3 cellular contexts compared by ENCODE assay signal in the genomic region with DNA sequence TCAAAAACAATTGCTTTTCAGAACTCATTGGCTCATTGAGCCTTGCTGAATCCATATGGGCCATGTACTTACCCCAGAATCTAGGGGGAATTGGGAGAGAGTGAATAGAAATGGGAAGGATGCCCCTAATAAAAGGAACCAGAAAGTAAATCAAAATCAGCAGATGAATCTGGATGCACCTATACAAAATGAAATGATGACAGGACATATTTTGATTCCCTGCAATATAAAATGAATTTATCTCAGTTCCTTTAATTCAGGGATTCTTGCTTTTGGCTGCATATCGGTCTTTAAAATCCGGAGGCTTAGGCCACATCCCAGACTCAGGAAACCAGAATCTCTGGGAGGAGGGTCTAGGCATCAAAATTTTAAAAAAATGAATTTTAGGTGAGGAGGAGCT.
TF ChIP-seq lines count a peak whose summit lies in the region.

No MANE protein-coding gene starts in this region.

TF ChIP-seq in HepG2, 621 proteins besides CTCF, POLR2A, EP300 and RAD21:
- TF ChIP-seq PAWR (CRISPR knock-in tag; IDR thresholded peaks at IDR 0.05; ENCODE audit: borderline replicate concordance) (no peak), MAFK (conservative IDR thresholded peaks at IDR 0.05 in 1 of 2, IDR thresholded peaks at IDR 0.05 in 1 of 2; ENCODE audit: low read length in 2 of 2) (peak; percentile 53 to 58; a peak in 3 of 4 replicates), MAFF (IDR thresholded peaks at IDR 0.05; ENCODE audit: low read depth, low read length) (0 out of 2 replicates have a peak, but pooled peaks have one; percentile 42), ZNF232 (CRISPR knock-in tag; IDR thresholded peaks at IDR 0.05; ENCODE audit: borderline replicate concordance) (no peak), KAT8 (CRISPR knock-in tag; IDR thresholded peaks at IDR 0.05) (no peak), MYNN (CRISPR knock-in tag; IDR thresholded peaks at IDR 0.05; ENCODE audit: low read depth) (no peak)

TF ChIP-seq in A549, 52 proteins besides CTCF, POLR2A, EP300 and RAD21:
- peak; percentile 62 for TF ChIP-seq MAFK (IDR thresholded peaks at IDR 0.05; ENCODE audit: partially characterized antibody)
- TF ChIP-seq, protein P1, sequence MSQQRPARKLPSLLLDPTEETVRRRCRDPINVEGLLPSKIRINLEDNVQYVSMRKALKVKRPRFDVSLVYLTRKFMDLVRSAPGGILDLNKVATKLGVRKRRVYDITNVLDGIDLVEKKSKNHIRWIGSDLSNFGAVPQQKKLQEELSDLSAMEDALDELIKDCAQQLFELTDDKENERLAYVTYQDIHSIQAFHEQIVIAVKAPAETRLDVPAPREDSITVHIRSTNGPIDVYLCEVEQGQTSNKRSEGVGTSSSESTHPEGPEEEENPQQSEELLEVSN (IDR thresholded peaks at IDR 0.05; ENCODE audit: borderline replicate concordance, low read depth) = no peak

TF ChIP-seq in IMR-90, 13 proteins besides CTCF, POLR2A, EP300 and RAD21:
- TF ChIP-seq RCOR1 (IDR thresholded peaks at IDR 0.05; ENCODE audit: insufficient replicate concordance, low read length) (no peak), MXI1 (IDR thresholded peaks at IDR 0.05; ENCODE audit: borderline replicate concordance, low read depth, low read length) (no peak), SMC3 (IDR thresholded peaks at IDR 0.05; ENCODE audit: low read depth, low read length) (no peak), MAFK (IDR thresholded peaks at IDR 0.05; ENCODE audit: low read depth, low read length) (peak; percentile 42; the same call in 1 of the 2 replicates)
- TF ChIP-seq, protein P2, sequence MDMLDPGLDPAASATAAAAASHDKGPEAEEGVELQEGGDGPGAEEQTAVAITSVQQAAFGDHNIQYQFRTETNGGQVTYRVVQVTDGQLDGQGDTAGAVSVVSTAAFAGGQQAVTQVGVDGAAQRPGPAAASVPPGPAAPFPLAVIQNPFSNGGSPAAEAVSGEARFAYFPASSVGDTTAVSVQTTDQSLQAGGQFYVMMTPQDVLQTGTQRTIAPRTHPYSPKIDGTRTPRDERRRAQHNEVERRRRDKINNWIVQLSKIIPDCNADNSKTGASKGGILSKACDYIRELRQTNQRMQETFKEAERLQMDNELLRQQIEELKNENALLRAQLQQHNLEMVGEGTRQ (IDR thresholded peaks at IDR 0.05; ENCODE audit: low read depth, low read length) = no peak
